In genomic region chr18:9905401-9905922, GRCh38 we compare ENCODE assay signal across 16 cellular contexts. TPM values are rescaled to one million over a fixed set of nuclear protein-coding genes. Genes with fewer than 3 reads are reported as not detected.
DNase-seq lines count a peak whose midpoint lies in the region; ATAC-seq and TF ChIP-seq lines count a peak whose summit lies in the region.
"Had no signal": no experiment of that assay in that cellular context is flagged by ENCODE, and none has a peak within 500 bp of the region (broad histone marks: within the 10 kb centered on the region; RNA-seq: fewer than 3 reads in every experiment).

No MANE protein-coding gene starts in this region.

- peaks cover 5% of the 10 kb centered on the region for H3K4me1 Mint-ChIP-seq in WTC11

- no peak overlapping the region for H2AFZ ChIP-seq in smooth muscle cell (ENCODE audit: low read depth)

- H3K36me3 Mint-ChIP-seq in WTC11 = no peaks in the 10 kb centered on the region
- H3K36me3 Mint-ChIP-seq: activated CD4-positive, alpha-beta memory T cell treated with anti-CD3 and anti-CD28 coated beads for 36 hours had no signal

- TF ChIP-seq POLR2A in suprapubic skin (IDR thresholded peaks at IDR 0.05) = no peak

- no peak for ATAC-seq in WTC11
- ATAC-seq: activated T-cell treated with anti-CD3 and anti-CD28 coated beads, Interleukin-2, amount 50 U/mL, for 72 hours had no signal

- no peaks in the 10 kb centered on the region for H3K79me2 ChIP-seq in smooth muscle cell (ENCODE audit: low read depth)

- no peak overlapping the region for H3K27ac Mint-ChIP-seq in WTC11
- H3K27ac Mint-ChIP-seq: activated CD4-positive, alpha-beta memory T cell treated with anti-CD3 and anti-CD28 coated beads for 36 hours; activated T-cell treated with anti-CD3 and anti-CD28 coated beads, Interleukin-2, amount 50 U/mL, for 72 hours had no signal

- no peak for TF ChIP-seq EP300 in suprapubic skin (IDR thresholded peaks at IDR 0.05)

- H3K4me2 ChIP-seq in smooth muscle cell = peak overlapping the region; percentile 5

- H3K4me3 ChIP-seq in smooth muscle cell (no peak overlapping the region), suprapubic skin (no peak overlapping the region)
- H3K4me3 ChIP-seq: esophagus muscularis mucosa, SK-N-MC had no signal

- no peaks in the 10 kb centered on the region for H3K4me1 ChIP-seq in smooth muscle cell (ENCODE audit: low read depth)
- H3K4me1 ChIP-seq in suprapubic skin = no peaks in the 10 kb centered on the region
- H3K4me1 ChIP-seq: esophagus muscularis mucosa had no signal

- TF ChIP-seq CTCF in WTC11 (IDR thresholded peaks at IDR 0.05) = no peak
- TF ChIP-seq CTCF in smooth muscle cell (IDR thresholded peaks at IDR 0.05; ENCODE audit: borderline replicate concordance, insufficient read depth, poor library complexity, severe bottlenecking) = no peak
- no peak for TF ChIP-seq CTCF in suprapubic skin (IDR thresholded peaks at IDR 0.05)

- CTCF ChIA-PET in WTC11 (lab: Charles Lee) = interaction anchor here (0.6 kb wide), 1 partner anchor 66 kb away, joined by 3 read pairs; no protein-coding TSS in a partner anchor

- peak overlapping the region; percentile 50 for H3K9ac ChIP-seq in smooth muscle cell (ENCODE audit: low read depth)

- H3F3A ChIP-seq in smooth muscle cell (ENCODE audit: low read depth) = peaks cover 1% of the 10 kb centered on the region

- H3K27me3 ChIP-seq in smooth muscle cell (ENCODE audit: low read depth) (no peaks in the 10 kb centered on the region), suprapubic skin (no peaks in the 10 kb centered on the region)
- H3K27me3 ChIP-seq: esophagus muscularis mucosa had no signal

- no peaks in the 10 kb centered on the region; the same call in 1 of the 2 replicates for H3K27me3 Mint-ChIP-seq in WTC11 (ENCODE audit: low read depth)

- DNase-seq in M059J (ENCODE audit: low read depth) = peak; percentile 22
- DNase-seq in WTC11 (ENCODE audit: low spot score) = no peak
- DNase-seq in hepatic stellate cell (ENCODE audit: low spot score) = peak; percentile 12
- no peak for DNase-seq in smooth muscle cell (lab: John Stamatoyannopoulos, UW; ENCODE audit: unreplicated experiment)
- no peak for DNase-seq in suprapubic skin (ENCODE audit: low spot score in 2 of 2)
- DNase-seq in COLO829 (ENCODE audit: low spot score) = no peak
- no peak for DNase-seq in NCI-H187 (lab: John Stamatoyannopoulos, UW)
- DNase-seq: activated CD4-positive, alpha-beta memory T cell treated with anti-CD3 and anti-CD28 coated beads for 36 hours; activated T-cell treated with anti-CD3 and anti-CD28 coated beads, Interleukin-2, amount 50 U/mL, for 72 hours; DMS79 treated with DMSO at 0.1 percent for 48 hours; NCI-H1048; NCI-H2171; nucleus accumbens; stimulated activated naive CD4-positive, alpha-beta T cell had no signal

- H3K4me3 Mint-ChIP-seq in WTC11 = no peak overlapping the region
- H3K4me3 Mint-ChIP-seq: activated CD4-positive, alpha-beta memory T cell treated with anti-CD3 and anti-CD28 coated beads for 36 hours; activated T-cell treated with anti-CD3 and anti-CD28 coated beads, Interleukin-2, amount 50 U/mL, for 72 hours had no signal

- POLR2A ChIA-PET in WTC11 (lab: Charles Lee) = no interaction called here

- H3K36me3 ChIP-seq in smooth muscle cell (ENCODE audit: low read depth) = no peaks in the 10 kb centered on the region
- H3K36me3 ChIP-seq in suprapubic skin = no peaks in the 10 kb centered on the region
- H3K36me3 ChIP-seq: esophagus muscularis mucosa had no signal

- H3K9me3 ChIP-seq in smooth muscle cell (replicated peaks; ENCODE audit: low read depth) (no peaks in the 10 kb centered on the region), suprapubic skin (no peaks in the 10 kb centered on the region)
- H3K9me3 ChIP-seq: esophagus muscularis mucosa had no signal

- H3K27ac ChIP-seq in smooth muscle cell (ENCODE audit: low read depth) = peak overlapping the region; percentile 66
- no peak overlapping the region for H3K27ac ChIP-seq in suprapubic skin
- H3K27ac ChIP-seq: esophagus muscularis mucosa, SK-N-MC had no signal

- 19% methylated on average over 5 of the region's 5 CpGs for WGBS in smooth muscle cell (ENCODE audit: low lambda C conversion rate)
- WGBS in suprapubic skin = 59% methylated on average over 5 of the region's 5 CpGs

- H4K20me1 ChIP-seq in smooth muscle cell (ENCODE audit: low read depth) = no peaks in the 10 kb centered on the region

- H3K9me3 Mint-ChIP-seq in WTC11 = no peaks in the 10 kb centered on the region
- H3K9me3 Mint-ChIP-seq: activated CD4-positive, alpha-beta memory T cell treated with anti-CD3 and anti-CD28 coated beads for 36 hours; activated T-cell treated with anti-CD3 and anti-CD28 coated beads, Interleukin-2, amount 50 U/mL, for 72 hours had no signal

TF ChIP-seq in WTC11, 78 proteins besides CTCF, POLR2A, EP300 and RAD21:
- TF ChIP-seq FOXJ3 (CRISPR knock-in tag; IDR thresholded peaks at IDR 0.05; ENCODE audit: borderline replicate concordance) (no peak), GABPB1 (CRISPR knock-in tag; IDR thresholded peaks at IDR 0.05) (0 out of 2 replicates have a peak, but pooled peaks have one; percentile 33)

RNA-seq across cellular contexts. Expression of gene VAPA, which starts 8.4 kb away (rescaled TPM):
- 364 and 425 TPM in 2 replicates for total RNA-seq in M059J (2014; rRNA removed; shearing (Covaris generic))
- 137 to 142 TPM (median 137 TPM) in 3 replicates for total RNA-seq in WTC11 (2021)
- 350 and 386 TPM in 2 replicates for total RNA-seq in smooth muscle cell
- 315 and 334 TPM in 2 replicates for polyA plus RNA-seq in smooth muscle cell
- total RNA-seq in suprapubic skin = 100 to 1,000 TPM; 182 to 244 (median 212) TPM

RNA-seq across cellular contexts. Expression of gene TXNDC2, which starts 19.7 kb away (rescaled TPM):
- total RNA-seq in M059J (2014; rRNA removed; shearing (Covaris generic)) = 0.44 and 1.6 TPM in 2 replicates
- total RNA-seq in WTC11 (2021) = 0.09 to 0.26 TPM (median 0.14 TPM) in 3 replicates
- 0.58 and 0.94 TPM in 2 replicates for total RNA-seq in smooth muscle cell
- polyA plus RNA-seq in smooth muscle cell = 1.1 TPM in 1 of 2 replicates, not detected in the other
- total RNA-seq in suprapubic skin = not detected
- total RNA-seq: activated CD4-positive, alpha-beta memory T cell treated with anti-CD3 and anti-CD28 coated beads for 36 hours; activated T-cell treated with anti-CD3 and anti-CD28 coated beads, Interleukin-2, amount 50 U/mL, for 72 hours had no signal

Comparison
In these comparisons a context has a peak if more than half of its experiments do, and no peak if none do; other contexts are left out.
1. DNase-seq: peak in M059J (single experiment) and hepatic stellate cell (single experiment); none in WTC11 (single experiment), smooth muscle cell (single experiment), suprapubic skin (0 of 2), COLO829 (single experiment) and NCI-H187 (0 of 2).